Comparison of ENCODE assay signal across 8 cellular contexts in the genomic region with DNA sequence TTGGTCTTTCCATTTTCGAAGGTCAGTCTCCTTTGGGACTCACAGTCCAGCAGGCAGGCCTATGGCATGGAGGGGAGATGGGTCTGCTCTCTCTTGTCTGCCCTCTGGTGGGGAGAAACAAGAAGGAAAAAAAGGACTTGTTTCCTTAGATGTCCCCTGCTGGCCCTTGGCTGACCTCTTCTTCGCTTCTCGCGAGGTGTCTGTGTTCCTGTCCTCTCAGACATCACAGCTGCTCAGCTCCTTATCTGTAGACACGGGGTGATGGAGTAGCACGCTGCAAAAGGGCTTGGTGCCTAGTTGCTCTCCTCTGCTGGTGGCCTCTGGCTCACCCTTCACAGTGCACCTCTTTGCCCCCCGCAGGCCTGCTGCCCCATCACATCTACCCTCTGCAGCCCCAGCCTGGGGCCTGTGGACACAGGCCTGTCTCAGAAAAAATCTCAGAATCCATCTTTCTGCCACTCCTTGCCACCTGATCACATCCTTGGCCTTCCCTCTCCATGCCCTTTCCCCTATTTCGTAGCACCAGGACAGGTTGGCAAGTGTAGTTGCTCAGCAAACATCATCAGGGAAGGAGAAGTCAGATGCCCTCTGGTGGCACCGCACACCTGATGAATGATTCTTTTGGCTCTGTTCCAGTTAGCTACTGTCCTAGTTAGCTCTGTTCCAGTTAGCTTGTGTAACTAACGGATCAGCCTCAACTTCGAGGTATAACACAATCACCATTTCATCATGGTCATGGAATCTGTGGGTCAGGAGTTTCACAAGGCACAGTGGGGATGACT. TPM values are rescaled to one million over a fixed set of nuclear protein-coding genes. Genes with fewer than 3 reads are reported as not detected.
A peak's percentile ranks its signal among the peaks of the same experiment; 100 is the strongest.
DNase-seq lines count a peak whose midpoint lies in the region; ATAC-seq, FAIRE-seq and TF ChIP-seq lines count a peak whose summit lies in the region.

No MANE protein-coding gene starts in this region.

- no peak overlapping the region for H3K27ac ChIP-seq in kidney (ENCODE audit: low read depth in 2 of 2, low read length in 2 of 2)

- intact Hi-C loops in activated CD4-positive, alpha-beta T cell treated with anti-CD3 and anti-CD28 coated beads for 36 hours (cut with DNase I, micrococcal nuclease) = loop anchor here (1.0 to 2.0 kb wide), 3 partner anchors 31 to 122 kb away; a partner anchor contains a TSS
- intact Hi-C loops in kidney (cut with DNase I) = no loop called here

- CTCF ChIA-PET in activated CD4-positive, alpha-beta T cell treated with anti-CD3 and anti-CD28 coated beads for 36 hours (lab: Charles Lee) = interaction anchor here (0.6 to 5.7 kb wide), 23 partner anchors 10 to 209 kb away, joined by 3 to 68 read pairs (median 4); a partner anchor contains a TSS

- POLR2A ChIA-PET in activated CD4-positive, alpha-beta T cell treated with anti-CD3 and anti-CD28 coated beads for 36 hours (lab: Charles Lee) = no interaction called here

- H3K9me3 ChIP-seq in kidney (ENCODE audit: control insufficient read depth in 1 of 2, low read length in 2 of 2) = no peaks in the 10 kb centered on the region

- peaks cover 5% of the 10 kb centered on the region for H3K27me3 Mint-ChIP-seq in activated CD4-positive, alpha-beta T cell treated with anti-CD3 and anti-CD28 coated beads for 36 hours
- peaks cover 2% of the 10 kb centered on the region for H3K27me3 Mint-ChIP-seq in T-helper 2 cell treated with Interferon-gamma antibody and Interleukin-4, amounts not matched to agents 5 μg/mL and 100 μg/mL, for 36 hours (ENCODE audit: low read depth)

- peaks cover 5% of the 10 kb centered on the region for H3K4me1 Mint-ChIP-seq in activated CD4-positive, alpha-beta T cell treated with anti-CD3 and anti-CD28 coated beads for 36 hours
- H3K4me1 Mint-ChIP-seq in T-helper 2 cell treated with Interferon-gamma antibody and Interleukin-4, amounts not matched to agents 5 μg/mL and 100 μg/mL, for 36 hours (ENCODE audit: low read depth) = peaks cover 10% of the 10 kb centered on the region

- TF ChIP-seq CTCF in kidney (IDR thresholded peaks at IDR 0.05; ENCODE audit: borderline replicate concordance, extremely low read depth, insufficient read depth) = peak; percentile 82

- no peaks in the 10 kb centered on the region for H3K36me3 ChIP-seq in kidney (ENCODE audit: control insufficient read depth in 1 of 2, insufficient read depth in 2 of 2, low read length in 2 of 2)

- peak; percentile 46 for FAIRE-seq in kidney (lab: Jason Lieb, UNC)

- no peak overlapping the region for H3K4me3 ChIP-seq in kidney (ENCODE audit: low read length in 2 of 2)

- no peaks in the 10 kb centered on the region for H3K9me3 Mint-ChIP-seq in activated CD4-positive, alpha-beta T cell treated with anti-CD3 and anti-CD28 coated beads for 36 hours (ENCODE audit: low read depth)
- no peaks in the 10 kb centered on the region for H3K9me3 Mint-ChIP-seq in T-helper 2 cell treated with Interferon-gamma antibody and Interleukin-4, amounts not matched to agents 5 μg/mL and 100 μg/mL, for 36 hours

- H3K27ac Mint-ChIP-seq in activated CD4-positive, alpha-beta T cell treated with anti-CD3 and anti-CD28 coated beads for 36 hours = no peak overlapping the region
- no peak overlapping the region for H3K27ac Mint-ChIP-seq in T-helper 2 cell treated with Interferon-gamma antibody and Interleukin-4, amounts not matched to agents 5 μg/mL and 100 μg/mL, for 36 hours

- H3K4me1 ChIP-seq in kidney (ENCODE audit: control insufficient read depth in 1 of 2, insufficient read depth in 1 of 2, low read depth in 1 of 2, low read length in 2 of 2) = peaks cover 4 to 6% of the 10 kb centered on the region in 2 donors

- DNase-seq in activated CD4-positive, alpha-beta T cell treated with anti-CD3 and anti-CD28 coated beads for 36 hours = peak; percentile 45
- no peak for DNase-seq in activated CD4-positive, alpha-beta T cell treated with anti-CD3 and anti-CD28 coated beads for 1 hour
- peak; percentile 17 to 81 (median 23) for DNase-seq in NCI-H1417 (lab: John Stamatoyannopoulos, UW)
- peak; percentile 21 for DNase-seq in T-helper 2 cell treated with Interferon-gamma antibody and Interleukin-4, amounts not matched to agents 5 μg/mL and 100 μg/mL, for 36 hours (ENCODE audit: low spot score)
- DNase-seq in cerebellum (ENCODE audit: low spot score) = peak; percentile 74
- DNase-seq in kidney = peak; percentile 82
- peak; percentile 3 to 4 for DNase-seq in stimulated activated CD4-positive, alpha-beta T cell treated with anti-CD3 and anti-CD28 coated beads, Interleukin-2, amount 100 ng/mL, for 48 hours
- DNase-seq in mesenteric fat pad (ENCODE audit: low spot score) = no peak

- H3K4me3 Mint-ChIP-seq in activated CD4-positive, alpha-beta T cell treated with anti-CD3 and anti-CD28 coated beads for 36 hours = no peak overlapping the region
- no peak overlapping the region for H3K4me3 Mint-ChIP-seq in T-helper 2 cell treated with Interferon-gamma antibody and Interleukin-4, amounts not matched to agents 5 μg/mL and 100 μg/mL, for 36 hours

- ATAC-seq in activated CD4-positive, alpha-beta T cell treated with anti-CD3 and anti-CD28 coated beads for 36 hours = peak; percentile 77

- no peaks in the 10 kb centered on the region for H3K36me3 Mint-ChIP-seq in activated CD4-positive, alpha-beta T cell treated with anti-CD3 and anti-CD28 coated beads for 36 hours (ENCODE audit: low read depth)
- no peaks in the 10 kb centered on the region for H3K36me3 Mint-ChIP-seq in T-helper 2 cell treated with Interferon-gamma antibody and Interleukin-4, amounts not matched to agents 5 μg/mL and 100 μg/mL, for 36 hours (ENCODE audit: low read depth)

- no peak overlapping the region for H3K9ac ChIP-seq in kidney (ENCODE audit: low read length in 2 of 2)

RNA-seq across cellular contexts. Expression of a gene that starts 18.7 kb away (rescaled TPM):
- total RNA-seq in activated CD4-positive, alpha-beta T cell treated with anti-CD3 and anti-CD28 coated beads for 36 hours = 100 to 1,000 TPM; 386 to 464 TPM
- 52.4 TPM for total RNA-seq in cerebellum
- total RNA-seq in kidney = 172 TPM
- 334 TPM for polyA plus RNA-seq in kidney (ENCODE audit: insufficient read depth, low read depth, low replicate concordance)
- total RNA-seq in mesenteric fat pad = 159 TPM

RNA-seq across cellular contexts. Expression of a gene that starts 25.6 kb away (rescaled TPM):
- 1 to 10 TPM in 1 of 2 experiments, under 1 TPM in 1; 0.98 to 2.1 TPM for total RNA-seq in activated CD4-positive, alpha-beta T cell treated with anti-CD3 and anti-CD28 coated beads for 36 hours
- 8.7 TPM for total RNA-seq in cerebellum
- total RNA-seq in kidney = 4.9 TPM
- 7.5 TPM for polyA plus RNA-seq in kidney (ENCODE audit: insufficient read depth, low read depth, low replicate concordance)
- 2.1 TPM for total RNA-seq in mesenteric fat pad

Comparison
In these comparisons a context has a peak if more than half of its experiments do, and no peak if none do; other contexts are left out.
1. DNase-seq: peak in activated CD4-positive, alpha-beta T cell treated with anti-CD3 and anti-CD28 coated beads for 36 hours (single experiment), NCI-H1417 (3 of 3), T-helper 2 cell treated with Interferon-gamma antibody and Interleukin-4, amounts not matched to agents 5 μg/mL and 100 μg/mL, for 36 hours (single experiment), cerebellum (single experiment), kidney (single experiment) and stimulated activated CD4-positive, alpha-beta T cell treated with anti-CD3 and anti-CD28 coated beads, Interleukin-2, amount 100 ng/mL, for 48 hours (2 of 2); none in activated CD4-positive, alpha-beta T cell treated with anti-CD3 and anti-CD28 coated beads for 1 hour (single experiment) and mesenteric fat pad (single experiment).